11 cellular contexts compared by ENCODE assay signal in the genomic region with DNA sequence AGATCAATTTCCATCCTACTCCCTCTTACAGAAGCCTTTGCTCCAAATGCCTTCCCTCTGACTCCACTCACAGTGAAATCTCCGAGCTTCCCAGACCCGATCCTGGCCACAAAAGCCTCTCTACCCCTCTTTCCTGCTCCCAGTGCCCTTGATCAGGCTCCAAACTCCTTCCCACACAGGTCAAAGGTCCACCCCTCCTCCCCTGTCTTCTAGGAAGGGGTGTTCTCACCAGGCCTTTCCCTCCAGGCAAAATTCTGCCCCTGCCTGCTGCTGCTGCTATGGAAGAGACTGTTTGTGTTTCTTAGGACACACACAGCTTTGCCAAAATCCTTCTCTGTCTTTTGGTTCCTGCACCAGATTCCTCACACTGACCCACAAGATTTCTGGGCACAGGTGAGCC.
DNase-seq lines count a peak whose midpoint lies in the region; ATAC-seq and TF ChIP-seq lines count a peak whose summit lies in the region.
"Had no signal": no experiment of that assay in that cellular context is flagged by ENCODE, and none has a peak within 500 bp of the region (broad histone marks: within the 10 kb centered on the region; RNA-seq: fewer than 3 reads in every experiment).

No MANE protein-coding gene starts in this region.

- no peaks in the 10 kb centered on the region for H3K9me3 ChIP-seq in right atrium auricular region
- H3K9me3 ChIP-seq in psoas muscle, result no peaks in the 10 kb centered on the region

- H3K36me3 ChIP-seq in right atrium auricular region (no peaks in the 10 kb centered on the region), psoas muscle (ENCODE audit: insufficient read depth in 1 of 2, low read depth in 1 of 2) (no peaks in the 10 kb centered on the region)

- TF ChIP-seq CTCF in right atrium auricular region (IDR thresholded peaks at IDR 0.05) (no peak), psoas muscle (IDR thresholded peaks at IDR 0.05) (no peak)

- peaks cover 0 to 13% of the 10 kb centered on the region in 2 donors for H3K4me1 ChIP-seq in right atrium auricular region
- H3K4me1 ChIP-seq in psoas muscle, result peaks cover 13% of the 10 kb centered on the region

- WGBS in psoas muscle, 3 donors, result 44 to 64% (median 62%) methylated on average over 2 of the region's 2 CpGs

- peak overlapping the region; percentile 20 to 64 for H3K27ac ChIP-seq in right atrium auricular region
- no peak overlapping the region for H3K27ac ChIP-seq in psoas muscle
- H3K27ac ChIP-seq: epithelial cell of prostate had no signal

- ATAC-seq in psoas muscle, result peak in 3 of 4 donors; percentile 45 to 66 (median 46)
- no peak for ATAC-seq in HG02840 (IDR thresholded peaks at IDR 0.05; ENCODE audit: low FRiP score, unreplicated experiment)
- ATAC-seq: activated CD8-positive, alpha-beta T cell treated with anti-CD3 and anti-CD28 coated beads for 36 hours had no signal

- intact Hi-C loops in psoas muscle (cut with DNase I), result no loop called here

- H3K27me3 ChIP-seq in right atrium auricular region, result no peaks in the 10 kb centered on the region
- no peaks in the 10 kb centered on the region for H3K27me3 ChIP-seq in psoas muscle (ENCODE audit: insufficient read depth in 3 of 3, low read length in 2 of 3)

- DNase-seq in C1 segment of cervical spinal cord (lab: John Stamatoyannopoulos, UW) (peak in 10 of 14 donors; percentile 10 to 82 (median 34)), astrocyte of the hippocampus (ENCODE audit: low read depth, low spot score) (peak; percentile 85), right atrium auricular region (ENCODE audit: low spot score) (no peak), psoas muscle (peak; percentile 51 to 56), DMS79 treated with DMSO at 0.1 percent for 48 hours (lab: John Stamatoyannopoulos, UW) (no peak), RKO (ENCODE audit: low spot score) (no peak)
- DNase-seq in activated effector memory CD4-positive, alpha-beta T cell treated with anti-CD3 and anti-CD28 coated beads, Interleukin-2, amount 50 U/mL, for 16 hours, result no peak
- DNase-seq: activated CD8-positive, alpha-beta T cell treated with anti-CD3 and anti-CD28 coated beads for 36 hours; NCI-H524 treated with DMSO at 0.1 percent for 48 hours had no signal

- H3K4me3 ChIP-seq in right atrium auricular region, result no peak overlapping the region
- H3K4me3 ChIP-seq in psoas muscle, result no peak overlapping the region

Comparison
In these comparisons a context has a peak if more than half of its experiments do, and no peak if none do; other contexts are left out.
1. DNase-seq: peak in C1 segment of cervical spinal cord (10 of 14), astrocyte of the hippocampus (single experiment) and psoas muscle (2 of 2); none in right atrium auricular region (single experiment), DMS79 treated with DMSO at 0.1 percent for 48 hours (single experiment), RKO (single experiment) and activated effector memory CD4-positive, alpha-beta T cell treated with anti-CD3 and anti-CD28 coated beads, Interleukin-2, amount 50 U/mL, for 16 hours (single experiment).